Comparison of ENCODE assay signal across 14 cellular contexts in genomic region chr3:178382388-178383061, GRCh38.
DNase-seq lines count a peak whose midpoint lies in the region; ATAC-seq, FAIRE-seq and TF ChIP-seq lines count a peak whose summit lies in the region.
"Had no signal": no experiment of that assay in that cellular context is flagged by ENCODE, and none has a peak within 500 bp of the region (broad histone marks: within the 10 kb centered on the region; RNA-seq: fewer than 3 reads in every experiment).

No MANE protein-coding gene starts in this region.

- DNase-seq in A549 (ENCODE audit: low read depth in 1 of 2, low spot score in 1 of 2) (peak in 1 of 2 experiments; percentile 13), HFFc6 (peak; percentile 97), astrocyte (ENCODE audit: low read depth) (peak; percentile 97), iris pigment epithelial cell (ENCODE audit: low read depth) (peak; percentile 98), glutamatergic neuron (no peak), GM20000 (ENCODE audit: low spot score) (no peak), testis (no peak)
- no peak for DNase-seq in activated T-cell treated with anti-CD3 and anti-CD28 coated beads, Interleukin-2, amount 50 U/mL, for 1 hour
- DNase-seq: ACHN; activated CD4-positive, alpha-beta T cell treated with anti-CD3 and anti-CD28 coated beads for 4 hours; colonic mucosa; heart right ventricle; mesendoderm; NCI-H774 had no signal

- H3K4me1 Mint-ChIP-seq in HFFc6 (ENCODE audit: low read depth), result peaks cover 54% of the 10 kb centered on the region
- peaks cover 27% of the 10 kb centered on the region for H3K4me1 Mint-ChIP-seq in astrocyte (ENCODE audit: low read depth, unreplicated experiment)
- peaks cover 28% of the 10 kb centered on the region for H3K4me1 Mint-ChIP-seq in glutamatergic neuron (ENCODE audit: low read depth, unreplicated experiment)

- no peaks in the 10 kb centered on the region for H3K9me3 ChIP-seq in A549
- H3K9me3 ChIP-seq in astrocyte (ENCODE audit: insufficient read depth, low read depth, low read length), result no peaks in the 10 kb centered on the region
- H3K9me3 ChIP-seq in testis, result no peaks in the 10 kb centered on the region
- H3K9me3 ChIP-seq: colonic mucosa, heart right ventricle had no signal

- H3K36me3 ChIP-seq in astrocyte (ENCODE audit: insufficient read depth, low read length), result no peaks in the 10 kb centered on the region
- no peaks in the 10 kb centered on the region for H3K36me3 ChIP-seq in testis (ENCODE audit: low read depth, missing control alignments)
- H3K36me3 ChIP-seq: colonic mucosa, heart right ventricle had no signal

- peak in 1 of 2 experiments; percentile 67; a peak in 3 of 6 replicates for ATAC-seq in A549
- ATAC-seq: heart right ventricle had no signal

- H3K9me3 Mint-ChIP-seq in HFFc6 (no peaks in the 10 kb centered on the region), astrocyte (ENCODE audit: unreplicated experiment) (no peaks in the 10 kb centered on the region), glutamatergic neuron (ENCODE audit: unreplicated experiment) (peaks cover 1% of the 10 kb centered on the region)

- H2AFZ ChIP-seq in astrocyte (ENCODE audit: low read depth, low read length), result no peak overlapping the region

- CTCF ChIA-PET in A549 (lab: Yijun Ruan, JAX), result no interaction called here

- peak overlapping the region; percentile 32; the same call in 2 of the 3 replicates for H3K4me2 ChIP-seq in A549
- H3K4me2 ChIP-seq in astrocyte (ENCODE audit: low read length), result peak overlapping the region; percentile 70

- 16% methylated on average over 1 of the region's 1 CpG for WGBS in A549 (ENCODE audit: missing lambda C conversion rate)
- WGBS in testis, 2 donors, result 41 to 42% methylated on average over 1 of the region's 1 CpG

- H3K4me3 ChIP-seq in A549 (no peak overlapping the region), astrocyte (ENCODE audit: insufficient read depth, low read depth, low read length) (no peak overlapping the region), testis (no peak overlapping the region)
- H3K4me3 ChIP-seq: colonic mucosa, heart right ventricle had no signal

- no peak for TF ChIP-seq CTCF in A549 (IDR thresholded peaks at IDR 0.05)
- TF ChIP-seq CTCF in HFFc6 (IDR thresholded peaks at IDR 0.05), result no peak
- no peak for TF ChIP-seq CTCF in astrocyte (IDR thresholded peaks at IDR 0.05; ENCODE audit: insufficient read depth, low read depth, low read length)
- TF ChIP-seq CTCF in glutamatergic neuron (IDR thresholded peaks at IDR 0.05; ENCODE audit: partially characterized antibody, unreplicated experiment), result no peak
- TF ChIP-seq CTCF in GM20000 (IDR thresholded peaks at IDR 0.05; ENCODE audit: extremely low read depth, missing control alignments), result no peak
- no peak for TF ChIP-seq CTCF in testis (IDR thresholded peaks at IDR 0.05)

- no peak for TF ChIP-seq POLR2A in A549 (IDR thresholded peaks at IDR 0.05; ENCODE audit: low read length)
- no peak for TF ChIP-seq POLR2A in testis (IDR thresholded peaks at IDR 0.05)

- no peak for TF ChIP-seq RAD21 in A549 (conservative IDR thresholded peaks at IDR 0.05 in 1 of 2, IDR thresholded peaks at IDR 0.05 in 1 of 2)

- no peak for FAIRE-seq in A549 (lab: Jason Lieb, UNC)
- FAIRE-seq in astrocyte (lab: Jason Lieb, UNC), result peak; percentile 95

- intact Hi-C loops in testis (cut with DNase I; ENCODE audit: low total_unique reads), result no loop called here

- no peaks in the 10 kb centered on the region for H3K79me2 ChIP-seq in astrocyte (ENCODE audit: insufficient read depth, low read length)

- peak overlapping the region; percentile 69 for H3K27ac Mint-ChIP-seq in HFFc6
- H3K27ac Mint-ChIP-seq in astrocyte (ENCODE audit: unreplicated experiment), result peak overlapping the region; percentile 23
- no peak overlapping the region for H3K27ac Mint-ChIP-seq in glutamatergic neuron (ENCODE audit: unreplicated experiment)

- no peaks in the 10 kb centered on the region for H4K20me1 ChIP-seq in astrocyte (ENCODE audit: insufficient read depth, low read length)

- no peaks in the 10 kb centered on the region for H3K27me3 ChIP-seq in astrocyte (ENCODE audit: insufficient read depth, low read length)
- H3K27me3 ChIP-seq in testis, result no peaks in the 10 kb centered on the region
- H3K27me3 ChIP-seq: colonic mucosa, heart right ventricle had no signal

- H3K36me3 Mint-ChIP-seq in HFFc6 (ENCODE audit: low read depth) (peaks cover 6% of the 10 kb centered on the region; the same call in 1 of the 2 replicates), astrocyte (ENCODE audit: low read depth, unreplicated experiment) (no peaks in the 10 kb centered on the region), glutamatergic neuron (ENCODE audit: unreplicated experiment) (no peaks in the 10 kb centered on the region)

- H3K27ac ChIP-seq in A549 (no peak overlapping the region), astrocyte (ENCODE audit: low read depth, low read length) (peak overlapping the region; percentile 87), testis (no peak overlapping the region)
- H3K27ac ChIP-seq: colonic mucosa had no signal

- no peak for TF ChIP-seq EP300 in A549 (IDR thresholded peaks at IDR 0.05)

- peak overlapping the region; percentile 37 for H3K4me3 Mint-ChIP-seq in HFFc6
- H3K4me3 Mint-ChIP-seq in astrocyte (ENCODE audit: unreplicated experiment), result peak overlapping the region; percentile 50
- no peak overlapping the region for H3K4me3 Mint-ChIP-seq in glutamatergic neuron (ENCODE audit: unreplicated experiment)

- H3K9ac ChIP-seq in astrocyte (ENCODE audit: low read length), result peak overlapping the region; percentile 60

- peaks cover 6% of the 10 kb centered on the region for H3K4me1 ChIP-seq in A549
- peaks cover 27% of the 10 kb centered on the region for H3K4me1 ChIP-seq in astrocyte (ENCODE audit: insufficient read depth, low read length)
- peaks cover 17% of the 10 kb centered on the region for H3K4me1 ChIP-seq in testis
- H3K4me1 ChIP-seq: colonic mucosa had no signal

- POLR2A ChIA-PET in A549 (lab: Yijun Ruan, JAX), result no interaction called here

- H3K27me3 Mint-ChIP-seq in HFFc6 (ENCODE audit: insufficient read depth) (no peaks in the 10 kb centered on the region; the same call in 1 of the 2 replicates), astrocyte (ENCODE audit: low read depth, unreplicated experiment) (no peaks in the 10 kb centered on the region), glutamatergic neuron (ENCODE audit: unreplicated experiment) (no peaks in the 10 kb centered on the region)

TF ChIP-seq in A549, 52 proteins besides CTCF, POLR2A, EP300 and RAD21:
- TF ChIP-seq NFE2L2 (conservative IDR thresholded peaks at IDR 0.05; ENCODE audit: low read length) (no peak), GATA3 (IDR thresholded peaks at IDR 0.05; ENCODE audit: borderline replicate concordance) (peak; percentile 79), ZNF302 (CRISPR knock-in tag; IDR thresholded peaks at IDR 0.05) (no peak), RARB (CRISPR knock-in tag; IDR thresholded peaks at IDR 0.05) (no peak), ATOH8 (CRISPR knock-in tag; IDR thresholded peaks at IDR 0.05; ENCODE audit: low read depth) (no peak), E2F6 (IDR thresholded peaks at IDR 0.05; ENCODE audit: borderline replicate concordance, low read depth) (no peak), EHMT2 (IDR thresholded peaks at IDR 0.05; ENCODE audit: low read depth) (no peak), JUNB (IDR thresholded peaks at IDR 0.05) (0 out of 2 replicates have a peak, but pooled peaks have one; percentile 18), REST (IDR thresholded peaks at IDR 0.05) (no peak)

Comparison
In these comparisons a context has a peak if more than half of its experiments do, and no peak if none do; other contexts are left out.
1. DNase-seq: peak in HFFc6 (single experiment), astrocyte (single experiment) and iris pigment epithelial cell (single experiment); none in activated T-cell treated with anti-CD3 and anti-CD28 coated beads, Interleukin-2, amount 50 U/mL, for 1 hour (single experiment), glutamatergic neuron (single experiment), GM20000 (single experiment) and testis (single experiment).